9 cellular contexts compared by ENCODE assay signal in the genomic region with DNA sequence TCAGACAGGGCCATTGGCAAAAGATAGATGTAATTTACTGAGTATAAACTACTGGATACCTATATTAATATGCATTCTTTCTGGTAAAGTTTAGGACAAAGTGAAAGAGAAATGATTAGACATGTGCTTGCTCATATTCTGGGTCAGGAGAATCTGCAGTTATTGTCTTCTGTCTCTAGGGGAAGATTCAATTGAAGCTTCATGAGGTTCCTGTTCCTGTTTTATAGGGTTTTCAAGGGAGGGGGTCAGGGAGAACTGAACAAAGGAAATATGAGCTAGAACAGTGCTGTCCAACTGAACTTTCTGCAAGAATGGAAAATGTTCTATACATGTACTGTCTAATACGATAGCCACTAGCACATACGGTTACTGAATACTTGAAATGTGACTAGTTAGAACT. TPM values are rescaled to one million over a fixed set of nuclear protein-coding genes. Genes with fewer than 3 reads are reported as not detected.
DNase-seq lines count a peak whose midpoint lies in the region; ATAC-seq and TF ChIP-seq lines count a peak whose summit lies in the region.
"Had no signal": no experiment of that assay in that cellular context is flagged by ENCODE, and none has a peak within 500 bp of the region (broad histone marks: within the 10 kb centered on the region; RNA-seq: fewer than 3 reads in every experiment).

No MANE protein-coding gene starts in this region.

- H3K36me3 ChIP-seq in DND-41 (ENCODE audit: insufficient read depth, low read length) (peaks cover 22% of the 10 kb centered on the region; the same call in 1 of the 2 replicates), HAP-1 (replicated peaks) (no peaks in the 10 kb centered on the region)
- peaks cover 0 to 18% (median 9%) of the 10 kb centered on the region in 3 experiments for H3K36me3 ChIP-seq in naive thymus-derived CD4-positive, alpha-beta T cell (ENCODE audit: control insufficient read depth in 2 of 3, insufficient read depth in 3 of 3, low read length in 3 of 3)

- H3K27me3 Mint-ChIP-seq in activated naive CD8-positive, alpha-beta T cell treated with anti-CD3 and anti-CD28 coated beads, Interleukin-2, amount 10 ng/mL, durations not matched to agents 7 days and 5 days = no peaks in the 10 kb centered on the region
- no peaks in the 10 kb centered on the region for H3K27me3 Mint-ChIP-seq in naive thymus-derived CD4-positive, alpha-beta T cell

- peak overlapping the region; percentile 5 for H3K27ac Mint-ChIP-seq in activated naive CD8-positive, alpha-beta T cell treated with anti-CD3 and anti-CD28 coated beads, Interleukin-2, amount 10 ng/mL, durations not matched to agents 7 days and 5 days
- H3K27ac Mint-ChIP-seq in naive thymus-derived CD4-positive, alpha-beta T cell = peak overlapping the region in 7 of 9 donors; percentile 21 to 80 (median 43)

- H3K4me3 ChIP-seq in DND-41 (ENCODE audit: low read depth in 1 of 2, low read length in 2 of 2) = no peak overlapping the region
- no peak overlapping the region for H3K4me3 ChIP-seq in naive thymus-derived CD4-positive, alpha-beta T cell (ENCODE audit: low read length)
- no peak overlapping the region for H3K4me3 ChIP-seq in HAP-1

- intact Hi-C loops in naive thymus-derived CD4-positive, alpha-beta T cell (cut with micrococcal nuclease) = loop anchor here in 1 of 2 donors (1.0 to 5.0 kb wide), 2 partner anchors 40 to 97 kb away; no protein-coding TSS in a partner anchor

- H3K27me3 ChIP-seq in DND-41 (ENCODE audit: insufficient read depth, low read length, poor library complexity) = no peaks in the 10 kb centered on the region
- H3K27me3 ChIP-seq in naive thymus-derived CD4-positive, alpha-beta T cell (ENCODE audit: control insufficient read depth in 2 of 2, insufficient read depth in 2 of 2, low read length in 2 of 2) = no peaks in the 10 kb centered on the region
- no peaks in the 10 kb centered on the region for H3K27me3 ChIP-seq in HAP-1 (ENCODE audit: low read depth)

- no peaks in the 10 kb centered on the region for H4K20me1 ChIP-seq in DND-41 (ENCODE audit: insufficient read depth, low read length)

- no peak for DNase-seq in DND-41
- peak; percentile 37 for DNase-seq in LHCN-M2 (ENCODE audit: low read depth)
- no peak for DNase-seq in activated naive CD8-positive, alpha-beta T cell treated with anti-CD3 and anti-CD28 coated beads, Interleukin-2, amount 10 ng/mL, durations not matched to agents 7 days and 5 days
- DNase-seq in naive thymus-derived CD4-positive, alpha-beta T cell = peak in 2 of 9 donors; percentile 15 to 17
- no peak for DNase-seq in HAP-1 (ENCODE audit: low spot score in 2 of 2)
- no peak for DNase-seq in NCI-H2081 treated with DMSO at 0.1 percent for 48 hours (lab: John Stamatoyannopoulos, UW)
- DNase-seq: NCI-H774 had no signal

- H3K36me3 Mint-ChIP-seq in activated naive CD8-positive, alpha-beta T cell treated with anti-CD3 and anti-CD28 coated beads, Interleukin-2, amount 10 ng/mL, durations not matched to agents 7 days and 5 days = peaks cover 26% of the 10 kb centered on the region
- peaks cover 0 to 35% (median 19%) of the 10 kb centered on the region in 5 donors for H3K36me3 Mint-ChIP-seq in naive thymus-derived CD4-positive, alpha-beta T cell

- no peak overlapping the region for H3K4me3 Mint-ChIP-seq in activated naive CD8-positive, alpha-beta T cell treated with anti-CD3 and anti-CD28 coated beads, Interleukin-2, amount 10 ng/mL, durations not matched to agents 7 days and 5 days
- H3K4me3 Mint-ChIP-seq in naive thymus-derived CD4-positive, alpha-beta T cell = peak overlapping the region in 3 of 10 donors; percentile 0 to 7 (median 2)

- peaks cover 17% of the 10 kb centered on the region for H3K4me1 ChIP-seq in DND-41 (ENCODE audit: insufficient read depth, low read length)
- H3K4me1 ChIP-seq in naive thymus-derived CD4-positive, alpha-beta T cell (ENCODE audit: control insufficient read depth in 2 of 2, insufficient read depth in 2 of 2, low read length in 2 of 2) = peaks cover 0 to 9% of the 10 kb centered on the region in 2 donors
- 0 out of 2 replicates have a peak, but pooled peaks cover 2% of the 10 kb centered on the region for H3K4me1 ChIP-seq in HAP-1

- no peaks in the 10 kb centered on the region for H3K9me3 Mint-ChIP-seq in activated naive CD8-positive, alpha-beta T cell treated with anti-CD3 and anti-CD28 coated beads, Interleukin-2, amount 10 ng/mL, durations not matched to agents 7 days and 5 days
- H3K9me3 Mint-ChIP-seq in naive thymus-derived CD4-positive, alpha-beta T cell = no peaks in the 10 kb centered on the region

- POLR2A ChIA-PET in activated naive CD8-positive, alpha-beta T cell treated with anti-CD3 and anti-CD28 coated beads, Interleukin-2, amount 10 ng/mL, durations not matched to agents 7 days and 5 days (lab: Charles Lee) = no interaction called here
- POLR2A ChIA-PET in naive thymus-derived CD4-positive, alpha-beta T cell (lab: Charles Lee) = interaction anchor here (0.6 to 1.6 kb wide), 3 partner anchors 10 to 25 kb away, joined by 3 to 6 read pairs (median 4); no protein-coding TSS in a partner anchor

- CTCF ChIA-PET in naive thymus-derived CD4-positive, alpha-beta T cell (lab: Charles Lee) = interaction anchor here (1.0 to 2.3 kb wide), 5 partner anchors 8 to 97 kb away, joined by 3 to 12 read pairs (median 5); no protein-coding TSS in a partner anchor

- H3K79me2 ChIP-seq in DND-41 (ENCODE audit: insufficient read depth, low read length) = no peaks in the 10 kb centered on the region

- peak; percentile 58; the same call in 2 of the 3 replicates for ATAC-seq in DND-41 (ENCODE audit: insufficient read depth, low read depth)
- no peak for ATAC-seq in activated naive CD8-positive, alpha-beta T cell treated with anti-CD3 and anti-CD28 coated beads, Interleukin-2, amount 10 ng/mL, durations not matched to agents 7 days and 5 days (ENCODE audit: low read depth)
- ATAC-seq in naive thymus-derived CD4-positive, alpha-beta T cell = peak; percentile 76
- no peak for ATAC-seq in HG02973 (IDR thresholded peaks at IDR 0.05; ENCODE audit: unreplicated experiment)
- ATAC-seq in HG03521 (IDR thresholded peaks at IDR 0.05; ENCODE audit: unreplicated experiment) = no peak

- no peaks in the 10 kb centered on the region for H3K9me3 ChIP-seq in DND-41 (ENCODE audit: insufficient read depth, low read length, severe bottlenecking)
- H3K9me3 ChIP-seq in naive thymus-derived CD4-positive, alpha-beta T cell (ENCODE audit: control insufficient read depth in 2 of 3, low read length in 3 of 3) = no peaks in the 10 kb centered on the region
- H3K9me3 ChIP-seq in HAP-1 = no peaks in the 10 kb centered on the region

- H3K9ac ChIP-seq in DND-41 (ENCODE audit: low read depth, low read length) = no peak overlapping the region

- H3K4me2 ChIP-seq in DND-41 (ENCODE audit: insufficient read depth, low read length) = no peak overlapping the region

- H3K4me1 Mint-ChIP-seq in activated naive CD8-positive, alpha-beta T cell treated with anti-CD3 and anti-CD28 coated beads, Interleukin-2, amount 10 ng/mL, durations not matched to agents 7 days and 5 days = peaks cover 9% of the 10 kb centered on the region
- H3K4me1 Mint-ChIP-seq in naive thymus-derived CD4-positive, alpha-beta T cell = peaks cover 12 to 51% (median 28%) of the 10 kb centered on the region in 7 donors

- TF ChIP-seq CTCF in DND-41 (IDR thresholded peaks at IDR 0.05; ENCODE audit: borderline replicate concordance, extremely low read depth, low read length, poor library complexity, severe bottlenecking) = no peak

- H2AFZ ChIP-seq in DND-41 (ENCODE audit: low read depth, low read length) = no peak overlapping the region

- no peak overlapping the region for H3K27ac ChIP-seq in DND-41 (ENCODE audit: low read length)
- H3K27ac ChIP-seq in naive thymus-derived CD4-positive, alpha-beta T cell (ENCODE audit: low read depth, low read length) = no peak overlapping the region

- in situ Hi-C loops in HAP-1 (cut with MboI; ENCODE audit: low sequenced_read_pairs) = no loop called here

RNA-seq across cellular contexts. Expression of a gene that starts 59.3 kb away (rescaled TPM):
- 22.1 and 41.6 TPM in 2 replicates for total RNA-seq in LHCN-M2 (2014; rRNA removed)
- polyA plus RNA-seq in LHCN-M2 (2012) = 19.9 TPM
- 1 to 10 TPM; 8.2 to 9.0 TPM for total RNA-seq in activated naive CD8-positive, alpha-beta T cell treated with anti-CD3 and anti-CD28 coated beads, Interleukin-2, amount 10 ng/mL, durations not matched to agents 7 days and 5 days
- total RNA-seq in naive thymus-derived CD4-positive, alpha-beta T cell = 1 to 10 TPM; 1.4 to 3.1 (median 1.7) TPM
- under 1 TPM; 0.15 to 0.35 TPM for polyA plus RNA-seq in naive thymus-derived CD4-positive, alpha-beta T cell

Comparison
In these comparisons a context has a peak if more than half of its experiments do, and no peak if none do; other contexts are left out.
1. ATAC-seq: peak in DND-41 (single experiment) and naive thymus-derived CD4-positive, alpha-beta T cell (single experiment); none in activated naive CD8-positive, alpha-beta T cell treated with anti-CD3 and anti-CD28 coated beads, Interleukin-2, amount 10 ng/mL, durations not matched to agents 7 days and 5 days (single experiment), HG02973 (single experiment) and HG03521 (single experiment).